ENCODE assay signal across 21 cellular contexts in the genomic region with DNA sequence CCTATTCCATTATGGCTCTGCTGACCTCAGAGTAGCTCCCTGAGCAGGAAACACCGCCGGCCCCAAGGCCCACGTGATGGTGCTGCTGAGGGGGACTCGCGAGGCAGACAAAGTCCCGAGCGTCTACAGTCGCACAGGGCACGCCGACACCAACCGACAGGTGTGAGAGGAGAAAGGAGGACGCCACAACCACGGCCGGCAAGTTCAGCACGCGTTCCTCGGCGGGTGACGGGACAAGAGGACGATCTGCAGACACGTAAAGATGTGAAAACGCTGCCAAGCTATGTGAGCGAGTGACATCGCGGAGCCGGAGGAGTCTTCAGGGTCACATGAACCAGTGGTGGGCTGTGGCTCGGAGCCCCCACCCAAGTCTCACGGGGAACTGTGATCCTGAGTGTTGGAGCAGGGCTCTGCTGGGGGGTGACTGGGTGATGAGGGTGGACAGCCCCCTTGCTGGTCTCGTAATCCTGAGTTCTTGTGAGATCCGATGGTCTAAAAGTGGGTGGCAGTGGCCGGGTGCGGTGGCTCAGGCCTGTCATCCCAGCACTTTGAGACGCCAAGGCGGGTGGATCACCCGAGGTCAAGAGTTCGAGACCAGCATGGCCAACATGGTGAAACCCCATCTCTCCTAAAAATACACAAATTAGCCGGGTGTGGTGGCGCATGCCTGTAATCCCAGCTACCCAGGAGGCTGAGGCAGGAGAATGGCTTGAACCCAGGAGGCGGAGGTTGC.
"Had no signal": no experiment of that assay in that cellular context is flagged by ENCODE, and none has a peak within 500 bp of the region (broad histone marks: within the 10 kb centered on the region; RNA-seq: fewer than 3 reads in every experiment).

No MANE protein-coding gene starts in this region.

- H3K27ac ChIP-seq: brain microvascular endothelial cell, epithelial cell of prostate, psoas muscle had no signal

- H3K4me3 Mint-ChIP-seq: activated CD8-positive, alpha-beta T cell treated with anti-CD3 and anti-CD28 coated beads, Interleukin-2, amount 10 ng/mL, durations not matched to agents 7 days and 5 days; activated naive CD8-positive, alpha-beta T cell; activated T-cell treated with anti-CD3 and anti-CD28 coated beads, Interleukin-2, amount 50 U/mL, for 72 hours; effector memory CD8-positive, alpha-beta T cell; immature natural killer cell had no signal

- H3K36me3 ChIP-seq: brain microvascular endothelial cell had no signal

- H3K9me3 ChIP-seq: psoas muscle, SK-N-SH had no signal

- H3K4me2 ChIP-seq: SK-N-SH had no signal

- H3K27ac Mint-ChIP-seq: activated CD8-positive, alpha-beta T cell treated with anti-CD3 and anti-CD28 coated beads, Interleukin-2, amount 10 ng/mL, durations not matched to agents 7 days and 5 days; activated naive CD8-positive, alpha-beta T cell; activated T-cell treated with anti-CD3 and anti-CD28 coated beads, Interleukin-2, amount 50 U/mL, for 72 hours; immature natural killer cell had no signal

- DNase-seq: activated CD4-positive, alpha-beta T cell treated with anti-CD3 and anti-CD28 coated beads for 48 hours; activated CD8-positive, alpha-beta memory T cell treated with anti-CD3 and anti-CD28 coated beads, Interleukin-2, amount 50 U/mL, for 4 hours; activated CD8-positive, alpha-beta T cell treated with anti-CD3 and anti-CD28 coated beads, Interleukin-2, amount 10 ng/mL, durations not matched to agents 7 days and 5 days; activated gamma-delta T cell treated with Interleukin-2 at 50 U/mL for 16 hours; activated T-cell treated with anti-CD3 and anti-CD28 coated beads, Interleukin-2, amount 50 U/mL, for 72 hours; brain microvascular endothelial cell; cerebellar nuclear complex; dermis blood vessel endothelial cell; effector memory CD8-positive, alpha-beta T cell; foreskin melanocyte; immature natural killer cell; left colon; mesenchymal stem cell; naive thymus-derived CD8-positive, alpha-beta T cell; occipital lobe; SK-N-SH; stimulated activated CD4-positive, alpha-beta T cell treated with anti-CD3 and anti-CD28 coated beads, Interleukin-12 subunit alpha, Interleukin-12 subunit beta, amount 100 ng/mL, for 4 hours; stimulated activated CD4-positive, alpha-beta T cell treated with anti-CD3 and anti-CD28 coated beads, Interleukin-2, amount 100 ng/mL, for 24 hours had no signal

- H3K4me3 ChIP-seq: psoas muscle had no signal

- ATAC-seq: activated CD8-positive, alpha-beta T cell treated with anti-CD3 and anti-CD28 coated beads, Interleukin-2, amount 10 ng/mL, durations not matched to agents 7 days and 5 days; activated T-cell treated with anti-CD3 and anti-CD28 coated beads, Interleukin-2, amount 50 U/mL, for 72 hours; effector memory CD8-positive, alpha-beta T cell; left colon; naive thymus-derived CD8-positive, alpha-beta T cell; psoas muscle had no signal

- H3K9ac ChIP-seq: SK-N-SH had no signal

- H3K27me3 ChIP-seq: brain microvascular endothelial cell had no signal

- H3K27me3 Mint-ChIP-seq: activated naive CD8-positive, alpha-beta T cell; effector memory CD8-positive, alpha-beta T cell; naive thymus-derived CD8-positive, alpha-beta T cell had no signal
